8 cellular contexts compared by ENCODE assay signal in genomic region chr10:73590881-73591577, GRCh38. TPM values are rescaled to one million over a fixed set of nuclear protein-coding genes. Genes with fewer than 3 reads are reported as not detected.
DNase-seq lines count a peak whose midpoint lies in the region; ATAC-seq, FAIRE-seq and TF ChIP-seq lines count a peak whose summit lies in the region.

USP54 (minus strand) TSS chr10:73591342; CDS start chr10:73575658, 15,684 bp downstream.

- peak; percentile 87 for FAIRE-seq in pancreas (lab: Jason Lieb, UNC)

- TF ChIP-seq CTCF in heart right ventricle (IDR thresholded peaks at IDR 0.05) (no peak), pancreas (IDR thresholded peaks at IDR 0.05) (no peak)

- no peaks in the 10 kb centered on the region for H3K36me3 ChIP-seq in CD4-positive, CD25-positive, alpha-beta regulatory T cell (ENCODE audit: control insufficient read depth, insufficient read depth, low read length)
- H3K36me3 ChIP-seq in heart right ventricle, result no peaks in the 10 kb centered on the region
- no peaks in the 10 kb centered on the region for H3K36me3 ChIP-seq in pancreas

- peak in 2 of 3 donors; percentile 9 to 75 for DNase-seq in CD4-positive, CD25-positive, alpha-beta regulatory T cell
- DNase-seq in HuH-7 (ENCODE audit: low spot score) (peak; percentile 22), amniotic epithelial cell (ENCODE audit: low read depth) (peak; percentile 98), heart right ventricle (peak in 1 of 2 donors; percentile 11), pancreas (no peak), NCI-H2081 treated with DMSO at 0.1 percent for 48 hours (lab: John Stamatoyannopoulos, UW) (no peak)

- peak within 1 kb of the TSS; percentile 30 to 96 (median 86) for H3K27ac Mint-ChIP-seq in CD4-positive, CD25-positive, alpha-beta regulatory T cell

- no peaks in the 10 kb centered on the region for H3K36me3 Mint-ChIP-seq in CD4-positive, CD25-positive, alpha-beta regulatory T cell

- H3K4me1 ChIP-seq in CD4-positive, CD25-positive, alpha-beta regulatory T cell (ENCODE audit: control insufficient read depth, insufficient read depth, low read length, poor library complexity, severe bottlenecking), result peaks cover 16% of the 10 kb centered on the region
- H3K4me1 ChIP-seq in heart right ventricle, result peaks cover 0 to 52% (median 44%) of the 10 kb centered on the region in 9 donors
- peaks cover 17 to 55% (median 52%) of the 10 kb centered on the region in 3 donors for H3K4me1 ChIP-seq in pancreas

- peak within 1 kb of the TSS in 3 of 4 donors; percentile 44 to 83 (median 54) for H3K4me3 Mint-ChIP-seq in CD4-positive, CD25-positive, alpha-beta regulatory T cell

- H3K9me3 ChIP-seq in CD4-positive, CD25-positive, alpha-beta regulatory T cell (ENCODE audit: control insufficient read depth in 2 of 2, low read length in 2 of 2), result no peaks in the 10 kb centered on the region
- no peaks in the 10 kb centered on the region for H3K9me3 ChIP-seq in heart right ventricle
- no peaks in the 10 kb centered on the region for H3K9me3 ChIP-seq in pancreas

- H3K27me3 ChIP-seq in CD4-positive, CD25-positive, alpha-beta regulatory T cell (ENCODE audit: control insufficient read depth, insufficient read depth, low read length), result no peaks in the 10 kb centered on the region
- H3K27me3 ChIP-seq in heart right ventricle (no peaks in the 10 kb centered on the region), pancreas (no peaks in the 10 kb centered on the region)

- peak; percentile 65 to 74 for ATAC-seq in CD4-positive, CD25-positive, alpha-beta regulatory T cell (ENCODE audit: low read depth in 2 of 2)
- ATAC-seq in heart right ventricle (peak; percentile 44 to 81 (median 66)), pancreas (peak in 3 of 4 donors; percentile 29 to 51 (median 40)), GM19395 (IDR thresholded peaks at IDR 0.05; ENCODE audit: unreplicated experiment) (no peak), HG03571 (IDR thresholded peaks at IDR 0.05; ENCODE audit: unreplicated experiment) (no peak)

- H3K4me1 Mint-ChIP-seq in CD4-positive, CD25-positive, alpha-beta regulatory T cell, result peaks cover 13 to 27% (median 15%) of the 10 kb centered on the region in 4 donors

- H3K27ac ChIP-seq in CD4-positive, CD25-positive, alpha-beta regulatory T cell (ENCODE audit: insufficient read depth, low read length, poor library complexity, severe bottlenecking), result no peak within 1 kb of the TSS
- peak within 1 kb of the TSS; percentile 3 to 78 (median 74) for H3K27ac ChIP-seq in heart right ventricle
- H3K27ac ChIP-seq in pancreas, result peak within 1 kb of the TSS in 2 of 4 donors; percentile 73 to 74

- no peaks in the 10 kb centered on the region for H3K27me3 Mint-ChIP-seq in CD4-positive, CD25-positive, alpha-beta regulatory T cell

- H3K9me3 Mint-ChIP-seq in CD4-positive, CD25-positive, alpha-beta regulatory T cell, result no peaks in the 10 kb centered on the region

- intact Hi-C loops in heart right ventricle (cut with DNase I), result loop anchor here in 2 of 10 donors (5.0 kb wide), 1 partner anchor 36 kb away; no protein-coding TSS in a partner anchor
- intact Hi-C loops in pancreas (cut with DNase I), result no loop called here

- 22 to 23% methylated on average over 4 of the region's 4 CpGs for WGBS in heart right ventricle, 2 donors
- 35 to 44% methylated on average over 4 of the region's 4 CpGs for WGBS in pancreas, 2 donors

- H3K4me3 ChIP-seq in CD4-positive, CD25-positive, alpha-beta regulatory T cell (ENCODE audit: low read depth, low read length), result peak within 1 kb of the TSS; percentile 51
- H3K4me3 ChIP-seq in heart right ventricle, result peak within 1 kb of the TSS in 7 of 10 donors; percentile 10 to 31 (median 15)
- peak within 1 kb of the TSS in 1 of 4 donors; percentile 3 for H3K4me3 ChIP-seq in pancreas

RNA-seq across cellular contexts. Expression of gene USP54, which starts in this region (rescaled TPM):
- 4.2 TPM for total RNA-seq in CD4-positive, CD25-positive, alpha-beta regulatory T cell
- 1 to 10 TPM in 3 of 4 donors, under 1 TPM in 1; 0.84 to 1.5 (median 1.0) TPM for polyA plus RNA-seq in CD4-positive, CD25-positive, alpha-beta regulatory T cell
- total RNA-seq in heart right ventricle, result 10 to 100 TPM; 14.5 to 34.5 (median 19.4) TPM
- 10 to 100 TPM in 1 of 2 donors, 1 to 10 TPM in 1; 7.9 to 16.3 TPM for polyA plus RNA-seq in heart right ventricle
- total RNA-seq in pancreas, result 10 to 100 TPM; 14.8 to 49.9 (median 27.4) TPM
- polyA plus RNA-seq in pancreas, result 10 to 100 TPM; 12.1 to 15.6 TPM

Comparison
In these comparisons a context has a peak if more than half of its experiments do, and no peak if none do; other contexts are left out.
1. ATAC-seq: peak in CD4-positive, CD25-positive, alpha-beta regulatory T cell (2 of 2), heart right ventricle (8 of 8) and pancreas (3 of 4); none in GM19395 (single experiment) and HG03571 (single experiment).
2. DNase-seq: peak in CD4-positive, CD25-positive, alpha-beta regulatory T cell (2 of 3), HuH-7 (single experiment) and amniotic epithelial cell (single experiment); none in pancreas (0 of 6) and NCI-H2081 treated with DMSO at 0.1 percent for 48 hours (single experiment).